Comparison of ENCODE assay signal across 7 cellular contexts in genomic region chr17:50139950-50140885, GRCh38. TPM values are rescaled to one million over a fixed set of nuclear protein-coding genes. Genes with fewer than 3 reads are reported as not detected.
DNase-seq lines count a peak whose midpoint lies in the region; ATAC-seq and TF ChIP-seq lines count a peak whose summit lies in the region.

No MANE protein-coding gene starts in this region.

- no peaks in the 10 kb centered on the region for H3K36me3 ChIP-seq in ovary

- H3K4me1 ChIP-seq in ovary (ENCODE audit: insufficient read depth): no peaks in the 10 kb centered on the region

- intact Hi-C loops in ovary (cut with DNase I): loop anchor here in 1 of 4 donors (1.0 kb wide), 1 partner anchor 21 kb away; no protein-coding TSS in a partner anchor

- H3K4me3 ChIP-seq in ovary: no peak overlapping the region

- peak; percentile 44 for ATAC-seq in HG03565 (IDR thresholded peaks at IDR 0.05; ENCODE audit: unreplicated experiment)

- H3K27me3 Mint-ChIP-seq in type B pancreatic cell: no peaks in the 10 kb centered on the region

- no peak for TF ChIP-seq POLR2A in ovary (IDR thresholded peaks at IDR 0.05)

- WGBS in ovary, 3 donors: 42 to 48% (median 44%) methylated on average over 18 to 19 of the region's 19 CpGs

- TF ChIP-seq CTCF in GM12873 (IDR thresholded peaks at IDR 0.05; ENCODE audit: insufficient read depth, low read depth, low read length, missing control alignments): peak; percentile 98
- peak; percentile 89 to 95 (median 92) for TF ChIP-seq CTCF in ovary (IDR thresholded peaks at IDR 0.05)
- peak; percentile 93 for TF ChIP-seq CTCF in type B pancreatic cell (conservative IDR thresholded peaks at IDR 0.05)

- peak; percentile 27 for DNase-seq in SHP77 treated with DMSO at 0.1 percent for 48 hours (lab: John Stamatoyannopoulos, UW)
- peak; percentile 93 for DNase-seq in activated effector memory CD4-positive, alpha-beta T cell treated with anti-CD3 and anti-CD28 coated beads, Interleukin-2, amount 50 U/mL, for 16 hours
- peak; percentile 51 for DNase-seq in foreskin melanocyte
- peak; percentile 67 to 85 (median 81) for DNase-seq in ovary
- no peak for DNase-seq in type B pancreatic cell (ENCODE audit: extremely low spot score, unreplicated experiment)

- H3K4me3 Mint-ChIP-seq in type B pancreatic cell: no peak overlapping the region

- no peaks in the 10 kb centered on the region for H3K9me3 ChIP-seq in ovary

- no peak for TF ChIP-seq EP300 in ovary (IDR thresholded peaks at IDR 0.05)

- H3K27me3 ChIP-seq in ovary: no peaks in the 10 kb centered on the region

- no peaks in the 10 kb centered on the region for H3K9me3 Mint-ChIP-seq in type B pancreatic cell

- peaks cover 21% of the 10 kb centered on the region for H3K4me1 Mint-ChIP-seq in type B pancreatic cell (ENCODE audit: unreplicated experiment)

- H3K27ac Mint-ChIP-seq in type B pancreatic cell: peak overlapping the region; percentile 51

- peaks cover 49% of the 10 kb centered on the region for H3K36me3 Mint-ChIP-seq in type B pancreatic cell

- H3K27ac ChIP-seq in ovary: peak overlapping the region; percentile 0 to 15

RNA-seq across cellular contexts. Expression of gene SAMD14, which starts 10.3 kb away (rescaled TPM):
- total RNA-seq in ovary (1 to 10 TPM in 5 of 7 donors, under 1 TPM in 2; 0.36 to 4.9 (median 1.7) TPM), type B pancreatic cell (ENCODE audit: low replicate concordance) (2.2 and 14.1 TPM in 2 replicates)
- polyA plus RNA-seq in ovary: 1 to 10 TPM in 1 of 2 donors, under 1 TPM in 1; 0.77 to 2.2 TPM

RNA-seq across cellular contexts. Expression of gene PPP1R9B, which starts 10.3 kb away (rescaled TPM):
- total RNA-seq in ovary (100 to 1,000 TPM in 1 of 7 donors, 10 to 100 TPM in 6; 14.8 to 109 (median 75.4) TPM), type B pancreatic cell (ENCODE audit: low replicate concordance) (45.6 and 51.5 TPM in 2 replicates)
- 10 to 100 TPM; 17.8 to 33.0 TPM for polyA plus RNA-seq in ovary

RNA-seq across cellular contexts. Expression of gene SGCA, which starts 25.6 kb away (rescaled TPM):
- 1 to 10 TPM in 5 of 7 donors, under 1 TPM in 2; 0.48 to 3.4 (median 1.2) TPM for total RNA-seq in ovary
- polyA plus RNA-seq in ovary: 1 to 10 TPM; 2.2 to 3.4 TPM
- total RNA-seq in type B pancreatic cell (ENCODE audit: low replicate concordance): 0.72 TPM in 1 of 2 replicates, not detected in the other

RNA-seq across cellular contexts. Expression of gene PDK2, which starts 45.1 kb away (rescaled TPM):
- 10 to 100 TPM; 36.5 to 83.2 (median 54.7) TPM for total RNA-seq in ovary
- 10 to 100 TPM; 51.2 to 82.7 TPM for polyA plus RNA-seq in ovary
- total RNA-seq in type B pancreatic cell (ENCODE audit: low replicate concordance): 29.9 and 44.9 TPM in 2 replicates
